11 cellular contexts compared by ENCODE assay signal in the genomic region with DNA sequence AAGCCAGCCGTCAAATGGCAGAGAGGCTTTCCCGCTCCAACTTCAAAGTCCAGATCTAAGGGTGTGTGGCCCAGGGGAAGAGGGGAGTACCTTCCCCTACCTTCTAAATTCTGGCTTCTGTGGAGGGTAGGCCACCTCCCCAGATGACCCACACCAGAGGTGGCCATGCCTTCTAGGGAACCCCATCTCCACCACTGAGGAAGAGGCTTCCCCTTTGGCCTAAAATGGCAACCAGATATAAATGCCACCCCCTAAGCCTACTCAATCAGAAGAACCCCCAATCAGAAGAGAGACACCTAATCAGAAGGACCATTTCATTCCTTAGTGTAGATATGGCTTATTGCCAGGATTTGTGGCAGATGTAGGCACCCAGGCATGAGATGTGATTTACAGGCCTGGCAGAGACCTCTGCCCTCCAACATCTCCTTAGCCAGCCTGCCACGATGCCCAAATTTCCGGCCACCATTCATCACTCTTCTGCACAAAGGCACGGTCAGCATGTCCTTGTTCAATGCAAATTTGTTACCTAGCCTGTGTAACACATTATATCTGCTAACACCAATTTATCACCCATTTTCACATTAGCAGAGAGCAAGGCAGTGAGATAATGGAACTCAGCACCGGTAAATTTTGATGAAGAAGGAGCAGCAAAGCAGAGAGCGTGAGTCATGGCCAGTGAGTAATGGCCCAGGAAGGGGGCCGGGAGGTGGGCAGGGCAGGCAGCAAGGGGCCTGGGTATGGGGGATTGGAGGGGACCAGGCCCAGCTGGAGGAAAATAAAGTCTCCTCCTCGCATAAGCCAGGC. TPM values are rescaled to one million over a fixed set of nuclear protein-coding genes. Genes with fewer than 3 reads are reported as not detected.
DNase-seq lines count a peak whose midpoint lies in the region; ATAC-seq and TF ChIP-seq lines count a peak whose summit lies in the region.
"Had no signal": no experiment of that assay in that cellular context is flagged by ENCODE, and none has a peak within 500 bp of the region (broad histone marks: within the 10 kb centered on the region; RNA-seq: fewer than 3 reads in every experiment).

No MANE protein-coding gene starts in this region.

- peaks cover 0 to 10% (median 4%) of the 10 kb centered on the region in 4 donors for H3K4me1 Mint-ChIP-seq in CD4-positive, alpha-beta memory T cell
- peaks cover 37% of the 10 kb centered on the region for H3K4me1 Mint-ChIP-seq in brain

- H3K4me1 ChIP-seq in CD4-positive, alpha-beta memory T cell (ENCODE audit: insufficient read depth, low read length): peaks cover 11% of the 10 kb centered on the region
- H3K4me1 ChIP-seq in HUES64 (ENCODE audit: insufficient read depth, low read length): peaks cover 9% of the 10 kb centered on the region; the same call in 1 of the 2 replicates
- peaks cover 33% of the 10 kb centered on the region for H3K4me1 ChIP-seq in mesodermal cell (ENCODE audit: control insufficient read depth, insufficient read depth, low read length, poor library complexity, severe bottlenecking)

- H3K27me3 ChIP-seq in CD4-positive, alpha-beta memory T cell (ENCODE audit: insufficient read depth, low read length): peaks cover 5% of the 10 kb centered on the region
- H3K27me3 ChIP-seq in HUES64 (ENCODE audit: insufficient read depth, low read length): peaks cover 34% of the 10 kb centered on the region

- H3K9me3 ChIP-seq in CD4-positive, alpha-beta memory T cell (ENCODE audit: control insufficient read depth in 1 of 2, low read length in 2 of 2): no peaks in the 10 kb centered on the region
- H3K9me3 ChIP-seq in HUES64 (ENCODE audit: insufficient read depth, low read depth, low read length): no peaks in the 10 kb centered on the region
- H3K9me3 ChIP-seq in mesodermal cell (ENCODE audit: control insufficient read depth, low read length): no peaks in the 10 kb centered on the region

- H3K27ac ChIP-seq in CD4-positive, alpha-beta memory T cell (ENCODE audit: low read depth, low read length): no peak overlapping the region
- H3K27ac ChIP-seq in HUES64 (ENCODE audit: low read depth, low read length) (no peak overlapping the region), mesodermal cell (ENCODE audit: low read depth, low read length, severe bottlenecking) (peak overlapping the region; percentile 88)
- H3K27ac ChIP-seq: SK-N-MC had no signal

- H3K27ac Mint-ChIP-seq in CD4-positive, alpha-beta memory T cell: no peak overlapping the region
- peak overlapping the region in 4 of 5 experiments; percentile 35 to 96 (median 68) for H3K27ac Mint-ChIP-seq in brain
- H3K27ac Mint-ChIP-seq: stimulated activated naive B cell treated with anti-CD40 and anti-IgM and Interleukin-4, amounts not matched to agents 10 μg/mL and 1 μg/mL and 100 μg/mL, for 72 hours had no signal

- H3K9ac ChIP-seq in HUES64 (ENCODE audit: low read depth, low read length): no peak overlapping the region

- intact Hi-C loops in CD4-positive, alpha-beta memory T cell (cut with micrococcal nuclease): loop anchor here (5.0 kb wide), 1 partner anchor 380 kb away; no protein-coding TSS in a partner anchor

- H3K4me3 Mint-ChIP-seq in CD4-positive, alpha-beta memory T cell: peak overlapping the region in 5 of 8 donors; percentile 9 to 85 (median 21)
- peak overlapping the region in 4 of 5 experiments; percentile 84 to 92 (median 87) for H3K4me3 Mint-ChIP-seq in brain

- H3K36me3 ChIP-seq in CD4-positive, alpha-beta memory T cell (ENCODE audit: insufficient read depth, low read length): no peaks in the 10 kb centered on the region
- H3K36me3 ChIP-seq in HUES64 (ENCODE audit: insufficient read depth, low read length) (no peaks in the 10 kb centered on the region), mesodermal cell (ENCODE audit: control insufficient read depth, insufficient read depth, low read length) (no peaks in the 10 kb centered on the region)

- WGBS in HUES64: 51% methylated on average over 8 of the region's 9 CpGs
- 46 to 56% methylated on average over 5 to 8 of the region's 9 CpGs for WGBS in mesodermal cell (ENCODE audit: insufficient coverage in 2 of 2), 2 experiments

- CTCF ChIA-PET in CD4-positive, alpha-beta memory T cell (lab: Charles Lee; ENCODE audit: partially characterized antibody): interaction anchor here (1.0 to 3.5 kb wide), 13 partner anchors 8 to 200 kb away, joined by 3 to 98 read pairs (median 4); no protein-coding TSS in a partner anchor

- POLR2A ChIA-PET in CD4-positive, alpha-beta memory T cell (lab: Charles Lee; ENCODE audit: partially characterized antibody): no interaction called here

- no peaks in the 10 kb centered on the region for H3K9me3 Mint-ChIP-seq in CD4-positive, alpha-beta memory T cell
- peaks cover 0 to 2% (median 0%) of the 10 kb centered on the region in 5 experiments for H3K9me3 Mint-ChIP-seq in brain
- H3K9me3 Mint-ChIP-seq: stimulated activated naive B cell treated with anti-CD40 and anti-IgM and Interleukin-4, amounts not matched to agents 10 μg/mL and 1 μg/mL and 100 μg/mL, for 72 hours had no signal

- ATAC-seq in HG02885 (IDR thresholded peaks at IDR 0.05; ENCODE audit: poor library complexity, unreplicated experiment): no peak
- ATAC-seq: stimulated activated naive B cell treated with anti-CD40 and anti-IgM and Interleukin-4, amounts not matched to agents 10 μg/mL and 1 μg/mL and 100 μg/mL, for 72 hours had no signal

- no peaks in the 10 kb centered on the region for H3K36me3 Mint-ChIP-seq in CD4-positive, alpha-beta memory T cell
- H3K36me3 Mint-ChIP-seq in brain: no peaks in the 10 kb centered on the region
- H3K36me3 Mint-ChIP-seq: stimulated activated naive B cell treated with anti-CD40 and anti-IgM and Interleukin-4, amounts not matched to agents 10 μg/mL and 1 μg/mL and 100 μg/mL, for 72 hours had no signal

- TF ChIP-seq CTCF in brain (conservative IDR thresholded peaks at IDR 0.05): no peak

- no peak overlapping the region for H3K4me3 ChIP-seq in CD4-positive, alpha-beta memory T cell (ENCODE audit: low read length in 2 of 2)
- H3K4me3 ChIP-seq in HUES64 (ENCODE audit: low read length) (peak overlapping the region; percentile 47), mesodermal cell (ENCODE audit: extremely low read depth, insufficient read depth, low read length, poor library complexity, severe bottlenecking) (peak overlapping the region; percentile 12)
- H3K4me3 ChIP-seq: SK-N-MC had no signal

- H3K27me3 Mint-ChIP-seq in CD4-positive, alpha-beta memory T cell: peaks cover 6 to 21% of the 10 kb centered on the region in 2 donors
- peaks cover 15% of the 10 kb centered on the region for H3K27me3 Mint-ChIP-seq in brain

- DNase-seq in CD4-positive, alpha-beta memory T cell: no peak
- DNase-seq in activated effector memory CD4-positive, alpha-beta T cell treated with anti-CD3 and anti-CD28 coated beads, Interleukin-2, amount 50 U/mL, for 16 hours: no peak
- DNase-seq in activated T-cell treated with anti-CD3 and anti-CD28 coated beads for 4 hours: no peak
- no peak for DNase-seq in OCI-M1 (lab: John Stamatoyannopoulos, UW)
- DNase-seq: activated naive CD4-positive, alpha-beta T cell; stimulated activated naive B cell treated with anti-CD40 and anti-IgM and Interleukin-4, amounts not matched to agents 10 μg/mL and 1 μg/mL and 100 μg/mL, for 72 hours had no signal

RNA-seq across cellular contexts. Expression of gene MGAT5B, which starts 1.2 kb away (rescaled TPM):
- total RNA-seq in CD4-positive, alpha-beta memory T cell: 1 to 10 TPM; 1.8 to 2.4 TPM
- under 1 TPM in 1 of 2 donors, not detected in 1; 0.25 TPM for polyA plus RNA-seq in CD4-positive, alpha-beta memory T cell
- 4.3 TPM for polyA plus RNA-seq in HUES64 (2013, experiment 1 of 2)
- 4.4 TPM for polyA plus RNA-seq in HUES64 (2013, experiment 2 of 2)
- polyA plus RNA-seq in brain (ENCODE audit: insufficient read depth, low read depth, low replicate concordance): 46.3 TPM
- polyA plus RNA-seq in mesodermal cell (2013, experiment 1 of 2): 4.1 TPM
- 5.3 TPM for polyA plus RNA-seq in mesodermal cell (2013, experiment 2 of 2)

Comparison
In these comparisons a context has a peak if more than half of its experiments do, and no peak if none do; other contexts are left out.
1. H3K4me3 ChIP-seq: peak in HUES64 (single experiment) and mesodermal cell (single experiment); none in CD4-positive, alpha-beta memory T cell (0 of 2).
2. H3K27ac Mint-ChIP-seq: peak in brain (4 of 5); none in CD4-positive, alpha-beta memory T cell (0 of 7).
3. RNA of gene MGAT5B, which starts 1.2 kb away (polyA plus RNA-seq): 46.3 TPM in brain (single experiment); 0.25 TPM in CD4-positive, alpha-beta memory T cell; every median in the first group is over 10 times any median in the second.